Comparison of ENCODE assay signal across 16 cellular contexts in the genomic region with DNA sequence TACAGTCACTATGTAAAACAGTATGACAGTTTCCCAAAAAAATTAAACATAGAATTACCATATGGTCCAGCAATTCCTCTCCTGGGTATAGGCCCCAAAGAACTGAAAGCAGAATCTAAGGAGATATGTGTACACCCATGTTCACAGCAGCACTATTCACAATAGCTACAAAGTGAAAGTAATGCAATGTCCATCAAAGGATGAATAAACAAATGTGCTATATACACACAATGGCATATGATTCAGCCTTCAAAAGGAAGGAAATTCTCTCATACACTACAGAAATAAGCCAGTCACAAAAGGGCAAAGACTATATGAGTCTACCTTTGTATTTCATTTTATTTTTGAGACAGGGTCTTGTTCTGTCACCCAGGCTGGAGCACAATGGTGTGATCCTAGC.
DNase-seq lines count a peak whose midpoint lies in the region; ATAC-seq and TF ChIP-seq lines count a peak whose summit lies in the region.
"Had no signal": no experiment of that assay in that cellular context is flagged by ENCODE, and none has a peak within 500 bp of the region (broad histone marks: within the 10 kb centered on the region; RNA-seq: fewer than 3 reads in every experiment).

No MANE protein-coding gene starts in this region.

- peaks cover 30% of the 10 kb centered on the region for H3K9me3 Mint-ChIP-seq in activated CD4-positive, alpha-beta T cell treated with anti-CD3 and anti-CD28 coated beads, Interleukin-2, amount 10 ng/mL, durations not matched to agents 7 days and 5 days
- peaks cover 0 to 17% (median 0%) of the 10 kb centered on the region in 11 donors for H3K9me3 Mint-ChIP-seq in naive thymus-derived CD4-positive, alpha-beta T cell

- no peaks in the 10 kb centered on the region for H3K27me3 ChIP-seq in Panc1 (ENCODE audit: control insufficient read depth, insufficient read depth, low read length)
- no peaks in the 10 kb centered on the region for H3K27me3 ChIP-seq in naive thymus-derived CD4-positive, alpha-beta T cell (ENCODE audit: control insufficient read depth in 2 of 2, insufficient read depth in 2 of 2, low read length in 2 of 2)
- no peaks in the 10 kb centered on the region for H3K27me3 ChIP-seq in gastroesophageal sphincter
- H3K27me3 ChIP-seq: gastrocnemius medialis, upper lobe of left lung had no signal

- POLR2A ChIA-PET in activated CD4-positive, alpha-beta T cell treated with anti-CD3 and anti-CD28 coated beads, Interleukin-2, amount 10 ng/mL, durations not matched to agents 7 days and 5 days (lab: Charles Lee) = no interaction called here
- POLR2A ChIA-PET in Panc1 (lab: Charles Lee) = no interaction called here
- POLR2A ChIA-PET in naive thymus-derived CD4-positive, alpha-beta T cell (lab: Charles Lee) = no interaction called here

- no peak overlapping the region for H3K4me3 Mint-ChIP-seq in activated CD4-positive, alpha-beta T cell treated with anti-CD3 and anti-CD28 coated beads, Interleukin-2, amount 10 ng/mL, durations not matched to agents 7 days and 5 days
- H3K4me3 Mint-ChIP-seq in naive thymus-derived CD4-positive, alpha-beta T cell = no peak overlapping the region
- H3K4me3 Mint-ChIP-seq: WTC11 had no signal

- peaks cover 3% of the 10 kb centered on the region; the same call in 1 of the 2 replicates for H3K9me3 ChIP-seq in Panc1 (ENCODE audit: control insufficient read depth, insufficient read depth, low read depth, low read length)
- H3K9me3 ChIP-seq in naive thymus-derived CD4-positive, alpha-beta T cell (ENCODE audit: control insufficient read depth in 2 of 3, low read length in 3 of 3) = no peaks in the 10 kb centered on the region
- no peaks in the 10 kb centered on the region for H3K9me3 ChIP-seq in gastroesophageal sphincter
- H3K9me3 ChIP-seq: gastrocnemius medialis, upper lobe of left lung had no signal

- H3K4me1 ChIP-seq in Panc1 (ENCODE audit: control insufficient read depth, insufficient read depth, low read length) (peaks cover 5% of the 10 kb centered on the region), gastroesophageal sphincter (peaks cover 0 to 7% (median 0%) of the 10 kb centered on the region in 3 donors)
- peaks cover 23 to 29% of the 10 kb centered on the region in 2 donors for H3K4me1 ChIP-seq in naive thymus-derived CD4-positive, alpha-beta T cell (ENCODE audit: control insufficient read depth in 2 of 2, insufficient read depth in 2 of 2, low read length in 2 of 2)

- no peak for DNase-seq in activated CD4-positive, alpha-beta T cell treated with anti-CD3 and anti-CD28 coated beads, Interleukin-2, amount 10 ng/mL, durations not matched to agents 7 days and 5 days
- DNase-seq in activated CD4-positive, alpha-beta T cell treated with anti-CD3 and anti-CD28 coated beads for 1 hour = no peak
- DNase-seq in Panc1 (ENCODE audit: low read depth, low spot score) = no peak
- peak; percentile 27 to 68 for DNase-seq in cardiac fibroblast (ENCODE audit: low read depth in 2 of 2)
- DNase-seq in naive thymus-derived CD4-positive, alpha-beta T cell = no peak
- DNase-seq: amniotic stem cell; gastrocnemius medialis; NCI-H2107; NCI-H82; stimulated activated naive CD8-positive, alpha-beta T cell treated with anti-CD3 and anti-CD28 coated beads, Interleukin-15, Interleukin-2, amounts not matched to agents 100 U/mL and 50 U/mL, for 24 hours; upper lobe of left lung had no signal

- H3K36me3 Mint-ChIP-seq in activated CD4-positive, alpha-beta T cell treated with anti-CD3 and anti-CD28 coated beads, Interleukin-2, amount 10 ng/mL, durations not matched to agents 7 days and 5 days (ENCODE audit: low read depth) = peaks cover 42% of the 10 kb centered on the region
- peaks cover 0 to 40% (median 0%) of the 10 kb centered on the region in 5 donors for H3K36me3 Mint-ChIP-seq in naive thymus-derived CD4-positive, alpha-beta T cell
- H3K36me3 Mint-ChIP-seq: CD4-positive, CD25-positive, alpha-beta regulatory T cell had no signal

- peaks cover 88% of the 10 kb centered on the region for H3K4me1 Mint-ChIP-seq in activated CD4-positive, alpha-beta T cell treated with anti-CD3 and anti-CD28 coated beads, Interleukin-2, amount 10 ng/mL, durations not matched to agents 7 days and 5 days
- H3K4me1 Mint-ChIP-seq in naive thymus-derived CD4-positive, alpha-beta T cell = peaks cover 32 to 78% (median 56%) of the 10 kb centered on the region in 7 donors

- no TSS peak for BruUV-seq in Panc1 (replicated peaks; lab: Mats Ljungman, UMichigan)

- peak overlapping the region; percentile 64 for H3K27ac ChIP-seq in Panc1 (ENCODE audit: low read length)
- H3K27ac ChIP-seq in naive thymus-derived CD4-positive, alpha-beta T cell (ENCODE audit: low read depth, low read length) = no peak overlapping the region
- no peak overlapping the region for H3K27ac ChIP-seq in gastroesophageal sphincter
- H3K27ac ChIP-seq: gastrocnemius medialis had no signal

- no peak for TF ChIP-seq CTCF in Panc1 (IDR thresholded peaks at IDR 0.05)
- TF ChIP-seq CTCF in cardiac fibroblast (IDR thresholded peaks at IDR 0.05; ENCODE audit: low read depth, low read length) = no peak
- no peak for TF ChIP-seq CTCF in gastroesophageal sphincter (IDR thresholded peaks at IDR 0.05)

- H3K27me3 Mint-ChIP-seq in activated CD4-positive, alpha-beta T cell treated with anti-CD3 and anti-CD28 coated beads, Interleukin-2, amount 10 ng/mL, durations not matched to agents 7 days and 5 days = no peaks in the 10 kb centered on the region
- H3K27me3 Mint-ChIP-seq in naive thymus-derived CD4-positive, alpha-beta T cell = peaks cover 0 to 5% (median 0%) of the 10 kb centered on the region in 5 donors

- no peak for TF ChIP-seq EP300 in gastroesophageal sphincter (IDR thresholded peaks at IDR 0.05)

- ATAC-seq in Panc1 (no peak), esophagus mucosa (no peak), GM21381 (IDR thresholded peaks at IDR 0.05; ENCODE audit: unreplicated experiment) (no peak), gastroesophageal sphincter (no peak)
- no peak for ATAC-seq in naive thymus-derived CD4-positive, alpha-beta T cell
- ATAC-seq: gastrocnemius medialis; stimulated activated naive CD8-positive, alpha-beta T cell treated with anti-CD3 and anti-CD28 coated beads, Interleukin-15, Interleukin-2, amounts not matched to agents 100 U/mL and 50 U/mL, for 24 hours; WTC11 had no signal

- CTCF ChIA-PET in activated CD4-positive, alpha-beta T cell treated with anti-CD3 and anti-CD28 coated beads, Interleukin-2, amount 10 ng/mL, durations not matched to agents 7 days and 5 days (lab: Charles Lee) = interaction anchor here (0.8 to 1.8 kb wide), 4 partner anchors 9 to 504 kb away, joined by 3 read pairs; no protein-coding TSS in a partner anchor
- CTCF ChIA-PET in Panc1 (lab: Charles Lee) = no interaction called here
- CTCF ChIA-PET in naive thymus-derived CD4-positive, alpha-beta T cell (lab: Charles Lee) = interaction anchor here (0.7 kb wide), 1 partner anchor 13 kb away, joined by 3 read pairs; no protein-coding TSS in a partner anchor

- intact Hi-C loops in Panc1 (cut with micrococcal nuclease; ENCODE audit: unreplicated experiment) = no loop called here
- intact Hi-C loops in naive thymus-derived CD4-positive, alpha-beta T cell (cut with micrococcal nuclease) = no loop called here

- in situ Hi-C loops in Panc1 (cut with HindIII; ENCODE audit: low pct_unique_long_range_greater_than_20kb, low sequenced_read_pairs) = no loop called here

- TF ChIP-seq POLR2A in gastroesophageal sphincter (IDR thresholded peaks at IDR 0.05) = no peak

- H3K36me3 ChIP-seq in Panc1 (ENCODE audit: control insufficient read depth, insufficient read depth, low read length) (no peaks in the 10 kb centered on the region), gastroesophageal sphincter (no peaks in the 10 kb centered on the region)
- H3K36me3 ChIP-seq in naive thymus-derived CD4-positive, alpha-beta T cell (ENCODE audit: control insufficient read depth in 2 of 3, insufficient read depth in 3 of 3, low read length in 3 of 3) = no peaks in the 10 kb centered on the region
- H3K36me3 ChIP-seq: gastrocnemius medialis, upper lobe of left lung had no signal

- H3K4me3 ChIP-seq in Panc1 (ENCODE audit: low read depth in 2 of 2, low read length in 2 of 2) (no peak overlapping the region), cardiac fibroblast (replicated peaks in 1 of 2; ENCODE audit: low read depth in 2 of 2, low read length in 2 of 2) (no peak overlapping the region), gastroesophageal sphincter (no peak overlapping the region)
- H3K4me3 ChIP-seq in naive thymus-derived CD4-positive, alpha-beta T cell (ENCODE audit: low read length) = no peak overlapping the region
- H3K4me3 ChIP-seq: gastrocnemius medialis, upper lobe of left lung had no signal

- peak overlapping the region; percentile 82 for H3K27ac Mint-ChIP-seq in activated CD4-positive, alpha-beta T cell treated with anti-CD3 and anti-CD28 coated beads, Interleukin-2, amount 10 ng/mL, durations not matched to agents 7 days and 5 days
- peak overlapping the region in 6 of 9 donors; percentile 54 to 97 (median 86) for H3K27ac Mint-ChIP-seq in naive thymus-derived CD4-positive, alpha-beta T cell
- H3K27ac Mint-ChIP-seq: WTC11 had no signal

Comparison
In these comparisons a context has a peak if more than half of its experiments do, and no peak if none do; other contexts are left out.
1. DNase-seq: peak in cardiac fibroblast (2 of 2); none in activated CD4-positive, alpha-beta T cell treated with anti-CD3 and anti-CD28 coated beads, Interleukin-2, amount 10 ng/mL, durations not matched to agents 7 days and 5 days (single experiment), activated CD4-positive, alpha-beta T cell treated with anti-CD3 and anti-CD28 coated beads for 1 hour (single experiment), Panc1 (single experiment) and naive thymus-derived CD4-positive, alpha-beta T cell (0 of 9).